ENCODE assay signal across 15 cellular contexts in the genomic region with DNA sequence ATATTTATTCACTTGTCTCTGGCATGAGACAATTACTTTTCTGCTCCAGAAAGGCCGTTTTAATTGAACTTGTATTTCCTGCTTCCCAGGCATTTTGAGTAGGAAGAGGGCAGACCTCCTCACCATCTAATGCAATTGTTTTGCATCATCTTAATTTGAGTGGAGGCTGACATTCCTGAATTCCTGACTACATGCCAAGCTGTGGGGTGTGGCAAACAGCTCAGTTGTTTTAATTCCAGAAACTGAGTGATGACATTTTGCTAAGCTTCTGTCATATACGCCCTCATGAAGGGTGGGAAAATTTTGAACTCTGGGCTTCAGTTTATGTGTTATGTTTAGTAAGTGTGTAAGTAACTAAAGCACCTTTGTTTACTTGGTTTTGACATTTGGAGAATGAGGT.
DNase-seq lines count a peak whose midpoint lies in the region; ATAC-seq and TF ChIP-seq lines count a peak whose summit lies in the region.
"Had no signal": no experiment of that assay in that cellular context is flagged by ENCODE, and none has a peak within 500 bp of the region (broad histone marks: within the 10 kb centered on the region; RNA-seq: fewer than 3 reads in every experiment).

No MANE protein-coding gene starts in this region.

- no peak overlapping the region for H3K9ac ChIP-seq in GM23248

- H3K9me2 ChIP-seq in GM23248 (ENCODE audit: insufficient read depth), result peaks cover 6% of the 10 kb centered on the region; the same call in 1 of the 2 replicates

- H3K4me2 ChIP-seq in GM23248 (ENCODE audit: unreplicated experiment), result peak overlapping the region; percentile 53

- WGBS in GM23248 (ENCODE audit: low coverage in 1 of 2, low lambda C conversion rate in 2 of 2, missing lambda C conversion rate in 2 of 2), 2 experiments, result 0% methylated on average over 2 of the region's 2 CpGs

- DNase-seq in GM23248, result peak; percentile 53
- DNase-seq in RWPE1 (ENCODE audit: low spot score), result peak; percentile 71
- peak; percentile 63 for DNase-seq in fibroblast of mammary gland (ENCODE audit: low read depth)
- DNase-seq in putamen (ENCODE audit: low spot score), result peak; percentile 58
- DNase-seq in stimulated activated naive B cell treated with anti-CD40 and anti-IgM and Interleukin-4, amounts not matched to agents 10 μg/mL and 1 μg/mL and 100 μg/mL, for 72 hours, result no peak
- DNase-seq in NCI-H2029 treated with DMSO at 0.1 percent for 48 hours (lab: John Stamatoyannopoulos, UW), result no peak
- no peak for DNase-seq in NOMO-1 treated with dmso at 0.1 percent for 144 hours (lab: John Stamatoyannopoulos, UW; ENCODE audit: unreplicated experiment)
- no peak for DNase-seq in nephron progenitor cell
- DNase-seq: activated CD4-positive, alpha-beta T cell treated with anti-CD3 and anti-CD28 coated beads, Interleukin-2, amount 50 U/mL, for 4 hours; activated gamma-delta T cell; dorsolateral prefrontal cortex; Kasumi-1; NCI-H526 had no signal

- peaks cover 14% of the 10 kb centered on the region for H3K4me1 ChIP-seq in GM23248 (ENCODE audit: insufficient read depth)

- peak overlapping the region; percentile 72 for H2AFZ ChIP-seq in GM23248

- H3K27me3 ChIP-seq in GM23248 (replicated peaks; ENCODE audit: insufficient read depth), result no peaks in the 10 kb centered on the region

- CTCF ChIA-PET in RWPE1 (lab: Yijun Ruan, JAX), result no interaction called here

- in situ Hi-C loops in GM23248 (cut with MboI), result no loop called here

- ATAC-seq in stimulated activated naive B cell treated with anti-CD40 and anti-IgM and Interleukin-4, amounts not matched to agents 10 μg/mL and 1 μg/mL and 100 μg/mL, for 72 hours (replicated peaks), result no peak

- H3K27ac ChIP-seq in GM23248 (peak overlapping the region; percentile 22; the same call in 1 of the 2 replicates), RWPE1 (no peak overlapping the region)
- H3K27ac ChIP-seq: dorsolateral prefrontal cortex had no signal

- no peaks in the 10 kb centered on the region for H3K4me1 Mint-ChIP-seq in stimulated activated naive B cell treated with anti-CD40 and anti-IgM and Interleukin-4, amounts not matched to agents 10 μg/mL and 1 μg/mL and 100 μg/mL, for 72 hours
- H3K4me1 Mint-ChIP-seq in nephron progenitor cell, result peaks cover 5% of the 10 kb centered on the region
- H3K4me1 Mint-ChIP-seq: neural crest cell had no signal

- no peaks in the 10 kb centered on the region for H3K9me3 Mint-ChIP-seq in stimulated activated naive B cell treated with anti-CD40 and anti-IgM and Interleukin-4, amounts not matched to agents 10 μg/mL and 1 μg/mL and 100 μg/mL, for 72 hours
- no peaks in the 10 kb centered on the region for H3K9me3 Mint-ChIP-seq in nephron progenitor cell
- H3K9me3 Mint-ChIP-seq: neural crest cell had no signal

- H3K4me3 Mint-ChIP-seq in stimulated activated naive B cell treated with anti-CD40 and anti-IgM and Interleukin-4, amounts not matched to agents 10 μg/mL and 1 μg/mL and 100 μg/mL, for 72 hours, result no peak overlapping the region
- H3K4me3 Mint-ChIP-seq in nephron progenitor cell, result no peak overlapping the region
- H3K4me3 Mint-ChIP-seq: neural crest cell had no signal

- POLR2A ChIA-PET in RWPE1 (lab: Yijun Ruan, JAX; ENCODE audit: low non-redundant PET), result no interaction called here

- H3K9me3 ChIP-seq in GM23248 (ENCODE audit: low read depth), result no peaks in the 10 kb centered on the region
- H3K9me3 ChIP-seq: Caco-2 had no signal

- TF ChIP-seq CTCF in RWPE1 (conservative IDR thresholded peaks at IDR 0.05; ENCODE audit: low read depth) (no peak), fibroblast of mammary gland (conservative IDR thresholded peaks at IDR 0.05; ENCODE audit: control insufficient read depth, insufficient read depth, low read depth, low read length) (no peak), nephron progenitor cell (IDR thresholded peaks at IDR 0.05) (no peak)

- no peak overlapping the region for H3K27ac Mint-ChIP-seq in stimulated activated naive B cell treated with anti-CD40 and anti-IgM and Interleukin-4, amounts not matched to agents 10 μg/mL and 1 μg/mL and 100 μg/mL, for 72 hours
- H3K27ac Mint-ChIP-seq in nephron progenitor cell, result no peak overlapping the region

- no peaks in the 10 kb centered on the region for H3F3A ChIP-seq in GM23248 (ENCODE audit: insufficient read depth)

- H3K36me3 ChIP-seq in GM23248 (ENCODE audit: low read depth), result no peaks in the 10 kb centered on the region

- no peaks in the 10 kb centered on the region for H3K36me3 Mint-ChIP-seq in stimulated activated naive B cell treated with anti-CD40 and anti-IgM and Interleukin-4, amounts not matched to agents 10 μg/mL and 1 μg/mL and 100 μg/mL, for 72 hours
- H3K36me3 Mint-ChIP-seq in nephron progenitor cell (ENCODE audit: low read depth), result no peaks in the 10 kb centered on the region

- no peaks in the 10 kb centered on the region for H3K79me2 ChIP-seq in GM23248 (ENCODE audit: insufficient read depth)

- H3K4me3 ChIP-seq in GM23248 (peak overlapping the region; percentile 33), fibroblast of mammary gland (ENCODE audit: control insufficient read depth, low read depth, low read length) (no peak overlapping the region)
- H3K4me3 ChIP-seq: dorsolateral prefrontal cortex had no signal

- peaks cover 6 to 11% of the 10 kb centered on the region in 2 donors for H3K27me3 Mint-ChIP-seq in stimulated activated naive B cell treated with anti-CD40 and anti-IgM and Interleukin-4, amounts not matched to agents 10 μg/mL and 1 μg/mL and 100 μg/mL, for 72 hours
- H3K27me3 Mint-ChIP-seq in nephron progenitor cell (ENCODE audit: low read depth, poor library complexity), result no peaks in the 10 kb centered on the region

- H4K20me1 ChIP-seq in GM23248 (ENCODE audit: insufficient read depth), result no peaks in the 10 kb centered on the region

Comparison
In these comparisons a context has a peak if more than half of its experiments do, and no peak if none do; other contexts are left out.
1. DNase-seq: peak in GM23248 (single experiment), RWPE1 (single experiment), fibroblast of mammary gland (single experiment) and putamen (single experiment); none in stimulated activated naive B cell treated with anti-CD40 and anti-IgM and Interleukin-4, amounts not matched to agents 10 μg/mL and 1 μg/mL and 100 μg/mL, for 72 hours (single experiment), NCI-H2029 treated with DMSO at 0.1 percent for 48 hours (single experiment), NOMO-1 treated with dmso at 0.1 percent for 144 hours (single experiment) and nephron progenitor cell (single experiment).